ENCODE assay signal across 14 cellular contexts in genomic region chr18:76847926-76848325, GRCh38. TPM values are rescaled to one million over a fixed set of nuclear protein-coding genes. Genes with fewer than 3 reads are reported as not detected.
DNase-seq lines count a peak whose midpoint lies in the region; ATAC-seq, FAIRE-seq and TF ChIP-seq lines count a peak whose summit lies in the region.
"Had no signal": no experiment of that assay in that cellular context is flagged by ENCODE, and none has a peak within 500 bp of the region (broad histone marks: within the 10 kb centered on the region; RNA-seq: fewer than 3 reads in every experiment).

No MANE protein-coding gene starts in this region.

- H3K4me3 Mint-ChIP-seq in stimulated activated naive B cell treated with anti-CD40 and anti-IgM and Interleukin-4, amounts not matched to agents 10 μg/mL and 1 μg/mL and 100 μg/mL, for 72 hours = no peak overlapping the region
- H3K4me3 Mint-ChIP-seq in immature natural killer cell = no peak overlapping the region
- H3K4me3 Mint-ChIP-seq: activated naive CD8-positive, alpha-beta T cell treated with anti-CD3 and anti-CD28 coated beads, Interleukin-2, amount 50 U/mL, for 24 hours had no signal

- peak; percentile 48 for FAIRE-seq in HepG2 (lab: Jason Lieb, UNC)
- FAIRE-seq: TTC549 had no signal

- TF ChIP-seq POLR2A in HepG2 (IDR thresholded peaks at IDR 0.05; ENCODE audit: insufficient read depth in 1 of 2, low read depth in 2 of 2, low read length in 2 of 2) = no peak
- no peak for TF ChIP-seq POLR2A in right lobe of liver (IDR thresholded peaks at IDR 0.05)

- H3K27me3 ChIP-seq in HepG2 (ENCODE audit: control insufficient read depth in 1 of 2, insufficient read depth in 2 of 2, low read length in 2 of 2) = no peaks in the 10 kb centered on the region
- no peaks in the 10 kb centered on the region for H3K27me3 ChIP-seq in right lobe of liver
- H3K27me3 ChIP-seq in foreskin keratinocyte = no peaks in the 10 kb centered on the region
- H3K27me3 ChIP-seq: dorsolateral prefrontal cortex, heart right ventricle had no signal

- ATAC-seq in HepG2 = peak; percentile 54
- no peak for ATAC-seq in right lobe of liver
- ATAC-seq in foreskin keratinocyte = peak; percentile 58
- ATAC-seq in GM21529 (IDR thresholded peaks at IDR 0.05; ENCODE audit: unreplicated experiment) = no peak
- no peak for ATAC-seq in stimulated activated naive B cell treated with anti-CD40 and anti-IgM and Interleukin-4, amounts not matched to agents 10 μg/mL and 1 μg/mL and 100 μg/mL, for 72 hours (replicated peaks)
- ATAC-seq: activated naive CD8-positive, alpha-beta T cell treated with anti-CD3 and anti-CD28 coated beads, Interleukin-2, amount 50 U/mL, for 24 hours; heart right ventricle had no signal

- BruUV-seq in HepG2 (replicated peaks; lab: Mats Ljungman, UMichigan) = no TSS peak

- no peak overlapping the region for H3K27ac ChIP-seq in HepG2 (ENCODE audit: extremely low read length, insufficient read depth, low read length)
- no peak overlapping the region for H3K27ac ChIP-seq in right lobe of liver
- no peak overlapping the region for H3K27ac ChIP-seq in foreskin keratinocyte
- H3K27ac ChIP-seq: dorsolateral prefrontal cortex, heart right ventricle had no signal

- no peak overlapping the region for H3K9ac ChIP-seq in HepG2 (ENCODE audit: insufficient read depth, low read depth, low read length)

- no peaks in the 10 kb centered on the region for H3K27me3 Mint-ChIP-seq in stimulated activated naive B cell treated with anti-CD40 and anti-IgM and Interleukin-4, amounts not matched to agents 10 μg/mL and 1 μg/mL and 100 μg/mL, for 72 hours
- H3K27me3 Mint-ChIP-seq in immature natural killer cell (ENCODE audit: low read depth in 3 of 3) = no peaks in the 10 kb centered on the region
- H3K27me3 Mint-ChIP-seq: activated naive CD8-positive, alpha-beta T cell treated with anti-CD3 and anti-CD28 coated beads, Interleukin-2, amount 50 U/mL, for 24 hours had no signal

- POLR2A ChIA-PET in HepG2 (lab: Yijun Ruan, JAX) = no interaction called here

- H3K79me2 ChIP-seq in HepG2 (ENCODE audit: insufficient read depth, low read length) = peaks cover 8% of the 10 kb centered on the region

- no peak overlapping the region for H3K4me3 ChIP-seq in HepG2 (replicated peaks in 1 of 3; ENCODE audit: insufficient read depth in 1 of 3, low read depth in 2 of 3, low read length in 3 of 3)
- no peak overlapping the region for H3K4me3 ChIP-seq in right lobe of liver
- H3K4me3 ChIP-seq: dorsolateral prefrontal cortex, heart right ventricle had no signal

- H3K4me1 ChIP-seq in HepG2 (ENCODE audit: insufficient read depth, low read length) (peaks cover 34% of the 10 kb centered on the region), right lobe of liver (peaks cover 0 to 33% (median 11%) of the 10 kb centered on the region in 4 donors), foreskin keratinocyte (no peaks in the 10 kb centered on the region)

- H2AFZ ChIP-seq in HepG2 (ENCODE audit: low read length) = no peak overlapping the region

- TF ChIP-seq CTCF in HepG2 (CRISPR knock-in tag; IDR thresholded peaks at IDR 0.05) (no peak), right lobe of liver (IDR thresholded peaks at IDR 0.05) (peak in 2 of 4 donors; percentile 9 to 11), foreskin keratinocyte (conservative IDR thresholded peaks at IDR 0.05) (peak; percentile 28)

- H4K20me1 ChIP-seq in HepG2 (ENCODE audit: insufficient read depth, low read length) = no peaks in the 10 kb centered on the region

- in situ Hi-C loops in HepG2 (cut with HindIII; ENCODE audit: extremely low pct_ligation_motif_present, low pct_unique_long_range_greater_than_20kb) = no loop called here

- peaks cover 10 to 15% of the 10 kb centered on the region in 2 donors for H3K36me3 Mint-ChIP-seq in stimulated activated naive B cell treated with anti-CD40 and anti-IgM and Interleukin-4, amounts not matched to agents 10 μg/mL and 1 μg/mL and 100 μg/mL, for 72 hours
- H3K36me3 Mint-ChIP-seq in immature natural killer cell = peaks cover 6 to 13% (median 12%) of the 10 kb centered on the region in 3 donors

- H3K4me2 ChIP-seq in HepG2 (ENCODE audit: low read depth, low read length) = no peak overlapping the region

- peaks cover 0 to 2% of the 10 kb centered on the region in 2 experiments; a peak in 1 of 5 replicates for H3K36me3 ChIP-seq in HepG2 (replicated peaks in 1 of 2; ENCODE audit: control insufficient read depth in 1 of 2, insufficient read depth in 2 of 2, low read length in 2 of 2)
- H3K36me3 ChIP-seq in right lobe of liver = peaks cover 0 to 2% (median 0%) of the 10 kb centered on the region in 4 donors

- H3K4me1 Mint-ChIP-seq in stimulated activated naive B cell treated with anti-CD40 and anti-IgM and Interleukin-4, amounts not matched to agents 10 μg/mL and 1 μg/mL and 100 μg/mL, for 72 hours = peaks cover 10% of the 10 kb centered on the region in 2 donors
- H3K4me1 Mint-ChIP-seq in immature natural killer cell = peaks cover 15 to 36% of the 10 kb centered on the region in 2 donors

- intact Hi-C loops in HepG2 (cut with micrococcal nuclease; ENCODE audit: unreplicated experiment) = no loop called here
- intact Hi-C loops in right lobe of liver (cut with DNase I) = no loop called here

- no peaks in the 10 kb centered on the region for H3K9me3 ChIP-seq in HepG2 (ENCODE audit: low read length)
- no peaks in the 10 kb centered on the region for H3K9me3 ChIP-seq in right lobe of liver
- H3K9me3 ChIP-seq: heart right ventricle had no signal

- no peaks in the 10 kb centered on the region for H3K9me3 Mint-ChIP-seq in stimulated activated naive B cell treated with anti-CD40 and anti-IgM and Interleukin-4, amounts not matched to agents 10 μg/mL and 1 μg/mL and 100 μg/mL, for 72 hours
- H3K9me3 Mint-ChIP-seq in immature natural killer cell = no peaks in the 10 kb centered on the region
- H3K9me3 Mint-ChIP-seq: activated naive CD8-positive, alpha-beta T cell treated with anti-CD3 and anti-CD28 coated beads, Interleukin-2, amount 50 U/mL, for 24 hours had no signal

- no peak for TF ChIP-seq RAD21 in HepG2 (CRISPR knock-in tag; IDR thresholded peaks at IDR 0.05)

- 67% methylated on average over 2 of the region's 2 CpGs for WGBS in HepG2 (ENCODE audit: low lambda C conversion rate)
- 68% methylated on average over 2 of the region's 2 CpGs for WGBS in right lobe of liver (ENCODE audit: insufficient coverage, low coverage, low lambda C conversion rate, missing lambda C conversion rate)

- CTCF ChIA-PET in HepG2 (lab: Yijun Ruan, JAX; ENCODE audit: low intra/inter-chr PET ratio, low total read pairs) = no interaction called here

- no peak overlapping the region for H3K27ac Mint-ChIP-seq in stimulated activated naive B cell treated with anti-CD40 and anti-IgM and Interleukin-4, amounts not matched to agents 10 μg/mL and 1 μg/mL and 100 μg/mL, for 72 hours
- no peak overlapping the region for H3K27ac Mint-ChIP-seq in immature natural killer cell
- H3K27ac Mint-ChIP-seq: activated naive CD8-positive, alpha-beta T cell treated with anti-CD3 and anti-CD28 coated beads, Interleukin-2, amount 50 U/mL, for 24 hours had no signal

- TF ChIP-seq EP300 in HepG2 (IDR thresholded peaks at IDR 0.05; ENCODE audit: low read depth in 2 of 2, low read length in 2 of 2) = no peak
- TF ChIP-seq EP300 in HepG2 (CRISPR knock-in tag; IDR thresholded peaks at IDR 0.05; ENCODE audit: borderline replicate concordance) = no peak

- DNase-seq in HepG2 (ENCODE audit: low spot score) (peak; percentile 14), right lobe of liver (no peak), SK-N-DZ (ENCODE audit: low spot score) (peak; percentile 8), foreskin keratinocyte (no peak), immature natural killer cell (no peak)
- DNase-seq in stimulated activated CD4-positive, alpha-beta T cell treated with anti-CD3 and anti-CD28 coated beads, Interleukin-15, amount 100 ng/mL, for 24 hours = no peak
- no peak for DNase-seq in stimulated activated naive B cell treated with anti-CD40 and anti-IgM and Interleukin-4, amounts not matched to agents 10 μg/mL and 1 μg/mL and 100 μg/mL, for 72 hours
- DNase-seq: activated CD8-positive, alpha-beta memory T cell treated with anti-CD3 and anti-CD28 coated beads, Interleukin-2, amount 50 U/mL, for 4 hours; activated naive CD8-positive, alpha-beta T cell treated with anti-CD3 and anti-CD28 coated beads, Interleukin-2, amount 50 U/mL, for 24 hours; dorsolateral prefrontal cortex; heart right ventricle; substantia nigra had no signal

RNA-seq across cellular contexts. Expression of gene ZNF236, which starts 25.6 kb away (rescaled TPM):
- total RNA-seq in HepG2 (2016; rRNA removed; fragmentation: Illumina TruSeq; extraction: Trizol) (7.2 and 9.2 TPM in 2 replicates), right lobe of liver (1 to 10 TPM; 3.8 to 7.6 (median 5.8) TPM), foreskin keratinocyte (6.7 and 8.9 TPM in 2 replicates)
- 61.5 and 67.5 TPM in 2 replicates for total RNA-seq in HepG2 (2016; cell fraction: cytosol; rRNA removed; fragmentation: Illumina TruSeq; extraction: Trizol; ENCODE audit: low read depth)
- total RNA-seq in HepG2 (2016; cell fraction: insoluble cytoplasmic fraction; rRNA removed; fragmentation: Illumina TruSeq; extraction: Trizol) = 7.3 and 7.5 TPM in 2 replicates
- 27.9 and 29.6 TPM in 2 replicates for total RNA-seq in HepG2 (2016; cell fraction: membrane; rRNA removed; fragmentation: Illumina TruSeq; extraction: Trizol)
- 11.9 and 13.5 TPM in 2 replicates for total RNA-seq in HepG2 (2016; cell fraction: nucleus; rRNA removed; fragmentation: Illumina TruSeq; extraction: Trizol)
- polyA plus RNA-seq in HepG2 (2011; rRNA removed) (3.0 and 3.4 TPM in 2 replicates), foreskin keratinocyte (0.64 and 0.81 TPM in 2 replicates), immature natural killer cell (10 to 100 TPM in 1 of 3 donors, 1 to 10 TPM in 2; 2.2 to 11.5 (median 3.4) TPM)
- polyA plus RNA-seq in HepG2 (2011; cell fraction: cytosol; rRNA removed) = 1.9 TPM in 2 replicates
- polyA plus RNA-seq in HepG2 (2011; cell fraction: nucleus; rRNA removed) = 10.0 and 10.5 TPM in 2 replicates
- 1.7 and 2.1 TPM in 2 replicates for polyA plus RNA-seq in HepG2 (2012)
- polyA plus RNA-seq in HepG2 (2016; cell fraction: cytosol; fragmentation: Illumina TruSeq; extraction: Trizol; ENCODE audit: low read depth) = 0.10 TPM in 2 replicates
- 2.1 and 2.7 TPM in 2 replicates for polyA plus RNA-seq in HepG2 (2016; cell fraction: insoluble cytoplasmic fraction; fragmentation: Illumina TruSeq; extraction: Trizol; ENCODE audit: low read depth)
- polyA plus RNA-seq in HepG2 (2016; cell fraction: membrane; fragmentation: Illumina TruSeq; extraction: Trizol; ENCODE audit: low read depth) = 0.42 and 0.51 TPM in 2 replicates
- 5.6 and 6.3 TPM in 2 replicates for polyA plus RNA-seq in HepG2 (2016; cell fraction: nucleus; fragmentation: Illumina TruSeq; extraction: Trizol; ENCODE audit: insufficient read depth, low read depth)
- 20.6 and 28.6 TPM in 2 replicates for polyA minus RNA-seq in HepG2 (2011; rRNA and poly(A)+ RNA removed; ENCODE audit: low replicate concordance)
- polyA minus RNA-seq in HepG2 (2011; cell fraction: cytosol; rRNA and poly(A)+ RNA removed) = 8.0 and 17.3 TPM in 2 replicates
- 27.7 and 32.1 TPM in 2 replicates for polyA minus RNA-seq in HepG2 (2011; cell fraction: nucleus; rRNA and poly(A)+ RNA removed)
- 2.7 and 2.8 TPM in 2 replicates for polyA plus RNA-seq in SK-N-DZ (2014; cell fraction: cytosol; rRNA removed)
- 7.2 and 28.1 TPM in 2 replicates for polyA plus RNA-seq in SK-N-DZ (2014; cell fraction: nucleus; rRNA removed)

Comparison
In these comparisons a context has a peak if more than half of its experiments do, and no peak if none do; other contexts are left out.
1. ATAC-seq: peak in HepG2 (single experiment) and foreskin keratinocyte (single experiment); none in right lobe of liver (0 of 4), GM21529 (single experiment) and stimulated activated naive B cell treated with anti-CD40 and anti-IgM and Interleukin-4, amounts not matched to agents 10 μg/mL and 1 μg/mL and 100 μg/mL, for 72 hours (0 of 2).
2. DNase-seq: peak in HepG2 (single experiment) and SK-N-DZ (single experiment); none in right lobe of liver (0 of 3), foreskin keratinocyte (0 of 2), stimulated activated CD4-positive, alpha-beta T cell treated with anti-CD3 and anti-CD28 coated beads, Interleukin-15, amount 100 ng/mL, for 24 hours (single experiment), stimulated activated naive B cell treated with anti-CD40 and anti-IgM and Interleukin-4, amounts not matched to agents 10 μg/mL and 1 μg/mL and 100 μg/mL, for 72 hours (single experiment) and immature natural killer cell (0 of 3).